Comparison of ENCODE assay signal across 21 cellular contexts in the genomic region with DNA sequence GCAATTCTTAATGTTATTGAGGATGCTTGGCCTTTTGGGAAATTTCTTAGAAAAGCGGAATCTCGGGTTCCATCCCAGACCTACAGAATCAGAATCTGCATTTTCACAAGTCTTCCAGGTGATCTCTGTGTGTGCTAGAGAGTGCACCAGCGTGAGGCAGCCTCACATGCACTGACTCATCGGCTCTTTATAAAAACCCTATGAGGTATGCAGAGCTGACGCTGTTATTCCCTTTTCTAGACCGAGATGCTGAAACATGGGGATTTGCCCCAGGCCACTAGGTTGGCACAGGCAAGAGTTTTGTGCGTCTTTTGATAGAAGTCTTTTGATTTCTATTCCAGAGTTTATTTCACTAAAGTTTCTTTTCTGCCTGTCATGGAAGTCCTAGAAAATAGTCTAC.
"Had no signal": no experiment of that assay in that cellular context is flagged by ENCODE, and none has a peak within 500 bp of the region (broad histone marks: within the 10 kb centered on the region; RNA-seq: fewer than 3 reads in every experiment).

No MANE protein-coding gene starts in this region.

- H3K4me3 Mint-ChIP-seq: immature natural killer cell; naive thymus-derived CD8-positive, alpha-beta T cell; nephron; stimulated activated effector memory CD8-positive, alpha-beta T cell treated with anti-CD3 and anti-CD28 coated beads, Interleukin-12 subunit alpha, Interleukin-12 subunit beta, amount 100 ng/mL, for 72 hours; stimulated activated naive CD8-positive, alpha-beta T cell treated with anti-CD3 and anti-CD28 coated beads, Interleukin-15, Interleukin-2, amounts not matched to agents 100 ng/mL and 50 ng/mL, for 24 hours had no signal

- H3K9me3 Mint-ChIP-seq: immature natural killer cell; naive thymus-derived CD8-positive, alpha-beta T cell; nephron; stimulated activated effector memory CD8-positive, alpha-beta T cell treated with anti-CD3 and anti-CD28 coated beads, Interleukin-12 subunit alpha, Interleukin-12 subunit beta, amount 100 ng/mL, for 72 hours; stimulated activated naive CD8-positive, alpha-beta T cell treated with anti-CD3 and anti-CD28 coated beads, Interleukin-15, Interleukin-2, amounts not matched to agents 100 ng/mL and 50 ng/mL, for 24 hours had no signal

- H3K27me3 Mint-ChIP-seq: naive thymus-derived CD8-positive, alpha-beta T cell; progenitor cell of endocrine pancreas; stimulated activated naive CD8-positive, alpha-beta T cell treated with anti-CD3 and anti-CD28 coated beads, Interleukin-15, Interleukin-2, amounts not matched to agents 100 ng/mL and 50 ng/mL, for 24 hours had no signal

- ATAC-seq: naive thymus-derived CD8-positive, alpha-beta T cell; right cardiac atrium; sciatic nerve; stimulated activated effector memory CD8-positive, alpha-beta T cell treated with anti-CD3 and anti-CD28 coated beads, Interleukin-12 subunit alpha, Interleukin-12 subunit beta, amount 100 ng/mL, for 72 hours; upper lobe of right lung had no signal

- H3K27ac ChIP-seq: left ventricle myocardium inferior, ovary, skin epidermis, suprapubic skin, thoracic aorta, tibial artery, upper lobe of right lung had no signal

- H3K27ac Mint-ChIP-seq: immature natural killer cell; naive thymus-derived CD8-positive, alpha-beta T cell; nephron; progenitor cell of endocrine pancreas; stimulated activated effector memory CD8-positive, alpha-beta T cell treated with anti-CD3 and anti-CD28 coated beads, Interleukin-12 subunit alpha, Interleukin-12 subunit beta, amount 100 ng/mL, for 72 hours; stimulated activated naive CD8-positive, alpha-beta T cell treated with anti-CD3 and anti-CD28 coated beads, Interleukin-15, Interleukin-2, amounts not matched to agents 100 ng/mL and 50 ng/mL, for 24 hours had no signal

- H3K36me3 Mint-ChIP-seq: immature natural killer cell; naive thymus-derived CD8-positive, alpha-beta T cell; stimulated activated effector memory CD8-positive, alpha-beta T cell treated with anti-CD3 and anti-CD28 coated beads, Interleukin-12 subunit alpha, Interleukin-12 subunit beta, amount 100 ng/mL, for 72 hours had no signal

- H3K27me3 ChIP-seq: ovary, suprapubic skin, tibial artery, upper lobe of right lung had no signal

- DNase-seq: hypothalamus; immature natural killer cell; left ventricle myocardium inferior; mesenchymal stem cell; naive thymus-derived CD8-positive, alpha-beta T cell; ovary; right cardiac atrium; stimulated activated CD4-positive, alpha-beta T cell treated with anti-CD3 and anti-CD28 coated beads, Interleukin-12 subunit alpha, Interleukin-12 subunit beta, amount 100 ng/mL, for 4 hours; stimulated activated CD4-positive, alpha-beta T cell treated with anti-CD3 and anti-CD28 coated beads, Interleukin-4, amount 100 ng/mL, for 24 hours; stimulated activated naive CD4-positive, alpha-beta T cell; tibial artery; trophoblast cell; upper lobe of right lung had no signal

- H3K9me3 ChIP-seq: left ventricle myocardium inferior, ovary, suprapubic skin, thoracic aorta, tibial artery, upper lobe of right lung had no signal

- H3K4me1 ChIP-seq: suprapubic skin, tibial artery, upper lobe of right lung had no signal

- H3K36me3 ChIP-seq: left ventricle myocardium inferior, ovary, suprapubic skin, thoracic aorta, tibial artery, upper lobe of right lung had no signal

- H3K4me3 ChIP-seq: left ventricle myocardium inferior, ovary, skin epidermis, suprapubic skin, thoracic aorta, tibial artery, upper lobe of right lung had no signal

- H3K4me1 Mint-ChIP-seq: immature natural killer cell; naive thymus-derived CD8-positive, alpha-beta T cell; nephron; stimulated activated effector memory CD8-positive, alpha-beta T cell treated with anti-CD3 and anti-CD28 coated beads, Interleukin-12 subunit alpha, Interleukin-12 subunit beta, amount 100 ng/mL, for 72 hours had no signal
